27 cellular contexts compared by ENCODE assay signal in the genomic region with DNA sequence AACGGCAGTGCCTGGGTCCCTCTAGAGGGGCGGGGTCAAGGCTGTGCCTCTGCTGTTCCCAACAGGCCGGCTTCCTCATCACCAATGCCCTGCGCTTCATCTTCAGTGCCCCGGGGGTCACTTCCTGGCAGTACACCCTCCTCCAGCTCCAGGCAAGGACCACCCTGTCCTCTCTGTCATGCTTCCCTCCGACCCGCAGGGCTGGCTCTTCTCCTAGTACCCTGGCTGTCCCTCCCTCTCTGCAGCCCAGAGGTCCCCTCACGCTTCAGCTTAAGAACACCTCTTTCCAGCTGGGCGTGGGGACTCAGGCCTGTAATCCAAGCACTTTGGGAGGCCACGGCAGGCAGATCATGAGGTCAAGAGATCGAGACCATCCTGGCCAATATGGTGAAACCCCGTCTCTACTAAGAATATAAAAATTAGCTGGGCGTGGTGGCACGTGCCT. TPM values are rescaled to one million over a fixed set of nuclear protein-coding genes. Genes with fewer than 3 reads are reported as not detected.
DNase-seq lines count a peak whose midpoint lies in the region; ATAC-seq and TF ChIP-seq lines count a peak whose summit lies in the region.
"Had no signal": no experiment of that assay in that cellular context is flagged by ENCODE, and none has a peak within 500 bp of the region (broad histone marks: within the 10 kb centered on the region; RNA-seq: fewer than 3 reads in every experiment).

No MANE protein-coding gene starts in this region.

- H3K36me3 Mint-ChIP-seq in activated CD4-positive, alpha-beta T cell treated with anti-CD3 and anti-CD28 coated beads, Interleukin-2, amount 10 ng/mL, durations not matched to agents 7 days and 5 days (ENCODE audit: low read depth), result peaks cover 10% of the 10 kb centered on the region
- H3K36me3 Mint-ChIP-seq in CD4-positive, alpha-beta T cell (ENCODE audit: low read depth), result peaks cover 47% of the 10 kb centered on the region
- H3K36me3 Mint-ChIP-seq in dendritic cell treated with granulocyte-macrophage colony-stimulating factor and Interleukin-4, amounts not matched to agents 40 ng/mL and 50 ng/mL, for 4 days (ENCODE audit: low read depth), result peaks cover 69% of the 10 kb centered on the region
- peaks cover 21 to 50% of the 10 kb centered on the region in 2 donors for H3K36me3 Mint-ChIP-seq in stimulated activated naive B cell treated with anti-CD40 and anti-IgM and Interleukin-4, amounts not matched to agents 10 μg/mL and 1 μg/mL and 100 μg/mL, for 72 hours

- no peak overlapping the region for H3K4me3 ChIP-seq in skeletal muscle tissue (ENCODE audit: low read length in 3 of 3)
- H3K4me3 ChIP-seq: pancreas, right lobe of liver, SJCRH30, tibial artery had no signal

- intact Hi-C loops in CD4-positive, alpha-beta T cell (cut with DNase I, micrococcal nuclease), result no loop called here
- intact Hi-C loops in dendritic cell treated with granulocyte-macrophage colony-stimulating factor and Interleukin-4, amounts not matched to agents 40 ng/mL and 50 ng/mL, for 4 days (cut with micrococcal nuclease), result no loop called here

- no peak overlapping the region for H3K27ac ChIP-seq in CD4-positive, alpha-beta T cell (ENCODE audit: low read depth, low read length)
- H3K27ac ChIP-seq in skeletal muscle tissue (ENCODE audit: low read depth, low read length), result no peak overlapping the region
- H3K27ac ChIP-seq: HL-60, right lobe of liver, SJCRH30, tibial artery had no signal

- H3K9ac ChIP-seq in skeletal muscle tissue (ENCODE audit: low read depth in 1 of 3, low read length in 3 of 3), result peak overlapping the region in 2 of 3 donors; percentile 34 to 50

- POLR2A ChIA-PET in activated CD4-positive, alpha-beta T cell treated with anti-CD3 and anti-CD28 coated beads, Interleukin-2, amount 10 ng/mL, durations not matched to agents 7 days and 5 days (lab: Charles Lee), result no interaction called here
- POLR2A ChIA-PET in CD4-positive, alpha-beta T cell (lab: Charles Lee), result no interaction called here

- H3K4me1 Mint-ChIP-seq in activated CD4-positive, alpha-beta T cell treated with anti-CD3 and anti-CD28 coated beads, Interleukin-2, amount 10 ng/mL, durations not matched to agents 7 days and 5 days, result peaks cover 24% of the 10 kb centered on the region
- peaks cover 26% of the 10 kb centered on the region for H3K4me1 Mint-ChIP-seq in CD4-positive, alpha-beta T cell (ENCODE audit: low read depth)
- H3K4me1 Mint-ChIP-seq in dendritic cell treated with granulocyte-macrophage colony-stimulating factor and Interleukin-4, amounts not matched to agents 40 ng/mL and 50 ng/mL, for 4 days (ENCODE audit: low read depth), result peaks cover 46% of the 10 kb centered on the region
- peaks cover 19 to 20% of the 10 kb centered on the region in 2 donors for H3K4me1 Mint-ChIP-seq in stimulated activated naive B cell treated with anti-CD40 and anti-IgM and Interleukin-4, amounts not matched to agents 10 μg/mL and 1 μg/mL and 100 μg/mL, for 72 hours

- TF ChIP-seq CTCF in CD4-positive, alpha-beta T cell (IDR thresholded peaks at IDR 0.05), result no peak

- H3K27ac Mint-ChIP-seq in activated CD4-positive, alpha-beta T cell treated with anti-CD3 and anti-CD28 coated beads, Interleukin-2, amount 10 ng/mL, durations not matched to agents 7 days and 5 days, result peak overlapping the region; percentile 68
- H3K27ac Mint-ChIP-seq in CD4-positive, alpha-beta T cell, result peak overlapping the region; percentile 42
- peak overlapping the region; percentile 92 for H3K27ac Mint-ChIP-seq in dendritic cell treated with granulocyte-macrophage colony-stimulating factor and Interleukin-4, amounts not matched to agents 40 ng/mL and 50 ng/mL, for 4 days
- no peak overlapping the region for H3K27ac Mint-ChIP-seq in stimulated activated naive B cell treated with anti-CD40 and anti-IgM and Interleukin-4, amounts not matched to agents 10 μg/mL and 1 μg/mL and 100 μg/mL, for 72 hours
- H3K27ac Mint-ChIP-seq: activated CD4-positive, alpha-beta T cell treated with anti-CD3 and anti-CD28 coated beads for 36 hours; activated T-helper 1 cell treated with anti-CD3 and anti-CD28 coated beads, Interleukin-12 subunit alpha, Interleukin-12 subunit beta, Interleukin-2, Interleukin-4 antibody, amounts not matched to agents 30 ng/mL and 10 ng/mL and 1 ng/mL, durations not matched to agents 14 hours and 24 hours and 36 hours; stimulated activated naive CD8-positive, alpha-beta T cell treated with anti-CD3 and anti-CD28 coated beads, Interleukin-15, Interleukin-2, amounts not matched to agents 100 ng/mL and 50 ng/mL, for 24 hours had no signal

- H3K9me3 Mint-ChIP-seq in activated CD4-positive, alpha-beta T cell treated with anti-CD3 and anti-CD28 coated beads, Interleukin-2, amount 10 ng/mL, durations not matched to agents 7 days and 5 days, result no peaks in the 10 kb centered on the region
- no peaks in the 10 kb centered on the region for H3K9me3 Mint-ChIP-seq in CD4-positive, alpha-beta T cell
- no peaks in the 10 kb centered on the region for H3K9me3 Mint-ChIP-seq in dendritic cell treated with granulocyte-macrophage colony-stimulating factor and Interleukin-4, amounts not matched to agents 40 ng/mL and 50 ng/mL, for 4 days
- no peaks in the 10 kb centered on the region for H3K9me3 Mint-ChIP-seq in stimulated activated naive B cell treated with anti-CD40 and anti-IgM and Interleukin-4, amounts not matched to agents 10 μg/mL and 1 μg/mL and 100 μg/mL, for 72 hours
- H3K9me3 Mint-ChIP-seq: activated naive CD4-positive, alpha-beta T cell treated with anti-CD3 and anti-CD28 coated beads, Interleukin-2, amount 50 U/mL, for 24 hours; activated T-helper 1 cell treated with anti-CD3 and anti-CD28 coated beads, Interleukin-12 subunit alpha, Interleukin-12 subunit beta, Interleukin-2, Interleukin-4 antibody, amounts not matched to agents 30 ng/mL and 10 ng/mL and 1 ng/mL, durations not matched to agents 14 hours and 24 hours and 36 hours; stimulated activated naive CD8-positive, alpha-beta T cell treated with anti-CD3 and anti-CD28 coated beads, Interleukin-15, Interleukin-2, amounts not matched to agents 100 ng/mL and 50 ng/mL, for 24 hours had no signal

- H3K9me3 ChIP-seq in CD4-positive, alpha-beta T cell (ENCODE audit: control insufficient read depth, low read length), result no peaks in the 10 kb centered on the region
- no peaks in the 10 kb centered on the region for H3K9me3 ChIP-seq in skeletal muscle tissue (ENCODE audit: control insufficient read depth in 3 of 3, low read length in 3 of 3)
- H3K9me3 ChIP-seq: pancreas, right lobe of liver, SJCRH30, tibial artery had no signal

- peaks cover 60 to 72% (median 62%) of the 10 kb centered on the region in 3 donors for H3K4me1 ChIP-seq in skeletal muscle tissue (ENCODE audit: control insufficient read depth in 3 of 3, insufficient read depth in 3 of 3, low read length in 3 of 3)
- H3K4me1 ChIP-seq: SJCRH30 had no signal

- ATAC-seq in CD4-positive, alpha-beta T cell (ENCODE audit: poor library complexity), result no peak
- ATAC-seq in HG03095 (IDR thresholded peaks at IDR 0.05; ENCODE audit: unreplicated experiment), result no peak
- ATAC-seq in stimulated activated naive B cell treated with anti-CD40 and anti-IgM and Interleukin-4, amounts not matched to agents 10 μg/mL and 1 μg/mL and 100 μg/mL, for 72 hours (replicated peaks), result no peak
- ATAC-seq: activated CD4-positive, alpha-beta T cell treated with anti-CD3 and anti-CD28 coated beads for 36 hours had no signal

- no peaks in the 10 kb centered on the region for H3K27me3 ChIP-seq in CD4-positive, alpha-beta T cell (ENCODE audit: control insufficient read depth, insufficient read depth, low read length)
- no peaks in the 10 kb centered on the region for H3K27me3 ChIP-seq in skeletal muscle tissue (ENCODE audit: control insufficient read depth in 3 of 3, insufficient read depth in 3 of 3, low read length in 3 of 3)
- H3K27me3 ChIP-seq: pancreas, right lobe of liver, SJCRH30, tibial artery had no signal

- no peak overlapping the region for H3K4me3 Mint-ChIP-seq in activated CD4-positive, alpha-beta T cell treated with anti-CD3 and anti-CD28 coated beads, Interleukin-2, amount 10 ng/mL, durations not matched to agents 7 days and 5 days
- H3K4me3 Mint-ChIP-seq in CD4-positive, alpha-beta T cell, result no peak overlapping the region
- H3K4me3 Mint-ChIP-seq in dendritic cell treated with granulocyte-macrophage colony-stimulating factor and Interleukin-4, amounts not matched to agents 40 ng/mL and 50 ng/mL, for 4 days, result no peak overlapping the region
- no peak overlapping the region for H3K4me3 Mint-ChIP-seq in stimulated activated naive B cell treated with anti-CD40 and anti-IgM and Interleukin-4, amounts not matched to agents 10 μg/mL and 1 μg/mL and 100 μg/mL, for 72 hours
- H3K4me3 Mint-ChIP-seq: activated CD4-positive, alpha-beta T cell treated with anti-CD3 and anti-CD28 coated beads for 36 hours; activated naive CD4-positive, alpha-beta T cell treated with anti-CD3 and anti-CD28 coated beads, Interleukin-2, amount 50 U/mL, for 24 hours; activated T-helper 1 cell treated with anti-CD3 and anti-CD28 coated beads, Interleukin-12 subunit alpha, Interleukin-12 subunit beta, Interleukin-2, Interleukin-4 antibody, amounts not matched to agents 30 ng/mL and 10 ng/mL and 1 ng/mL, durations not matched to agents 14 hours and 24 hours and 36 hours; stimulated activated naive CD8-positive, alpha-beta T cell treated with anti-CD3 and anti-CD28 coated beads, Interleukin-15, Interleukin-2, amounts not matched to agents 100 ng/mL and 50 ng/mL, for 24 hours had no signal

- peaks cover 36 to 40% (median 39%) of the 10 kb centered on the region in 3 donors for H3K36me3 ChIP-seq in skeletal muscle tissue (ENCODE audit: control insufficient read depth in 3 of 3, insufficient read depth in 3 of 3, low read length in 3 of 3)

- no peaks in the 10 kb centered on the region for H3K27me3 Mint-ChIP-seq in activated CD4-positive, alpha-beta T cell treated with anti-CD3 and anti-CD28 coated beads, Interleukin-2, amount 10 ng/mL, durations not matched to agents 7 days and 5 days
- no peaks in the 10 kb centered on the region for H3K27me3 Mint-ChIP-seq in CD4-positive, alpha-beta T cell
- H3K27me3 Mint-ChIP-seq in dendritic cell treated with granulocyte-macrophage colony-stimulating factor and Interleukin-4, amounts not matched to agents 40 ng/mL and 50 ng/mL, for 4 days, result no peaks in the 10 kb centered on the region
- no peaks in the 10 kb centered on the region for H3K27me3 Mint-ChIP-seq in stimulated activated naive B cell treated with anti-CD40 and anti-IgM and Interleukin-4, amounts not matched to agents 10 μg/mL and 1 μg/mL and 100 μg/mL, for 72 hours
- H3K27me3 Mint-ChIP-seq: activated CD4-positive, alpha-beta T cell treated with anti-CD3 and anti-CD28 coated beads for 36 hours; activated naive CD4-positive, alpha-beta T cell treated with anti-CD3 and anti-CD28 coated beads, Interleukin-2, amount 50 U/mL, for 24 hours; stimulated activated naive CD8-positive, alpha-beta T cell treated with anti-CD3 and anti-CD28 coated beads, Interleukin-15, Interleukin-2, amounts not matched to agents 100 ng/mL and 50 ng/mL, for 24 hours had no signal

- no peak for DNase-seq in activated CD4-positive, alpha-beta T cell treated with anti-CD3 and anti-CD28 coated beads, Interleukin-2, amount 10 ng/mL, durations not matched to agents 7 days and 5 days
- DNase-seq in activated CD4-positive, alpha-beta T cell treated with anti-CD3 and anti-CD28 coated beads, Interleukin-2, amount 50 U/mL, for 48 hours, result no peak
- no peak for DNase-seq in CD4-positive, alpha-beta T cell
- DNase-seq in NCI-H2171 (lab: John Stamatoyannopoulos, UW), result no peak
- no peak for DNase-seq in stimulated activated naive B cell treated with anti-CD40 and anti-IgM and Interleukin-4, amounts not matched to agents 10 μg/mL and 1 μg/mL and 100 μg/mL, for 72 hours
- DNase-seq: activated CD4-positive, alpha-beta T cell treated with anti-CD3 and anti-CD28 coated beads for 36 hours; AML-193; DND-41; effector CD8-positive, alpha-beta T cell; H7; left cardiac atrium; mesendoderm; NCI-H1694; NCI-H2171 treated with DMSO at 0.1 percent for 48 hours; NCI-H524 treated with DMSO at 0.1 percent for 48 hours; NK-92 treated with Interleukin-12 subunit alpha and Interleukin-12 subunit beta, amount 100 ng/mL, for 24 hours; SJCRH30; tibial artery had no signal

- CTCF ChIA-PET in activated CD4-positive, alpha-beta T cell treated with anti-CD3 and anti-CD28 coated beads, Interleukin-2, amount 10 ng/mL, durations not matched to agents 7 days and 5 days (lab: Charles Lee), result no interaction called here
- CTCF ChIA-PET in CD4-positive, alpha-beta T cell (lab: Charles Lee), result no interaction called here

RNA-seq across cellular contexts. Expression of a gene that starts 25.8 kb away (rescaled TPM):
- total RNA-seq in activated CD4-positive, alpha-beta T cell treated with anti-CD3 and anti-CD28 coated beads, Interleukin-2, amount 10 ng/mL, durations not matched to agents 7 days and 5 days, result 1 to 10 TPM in 1 of 2 experiments, under 1 TPM in 1; 0.47 to 1.1 TPM
- under 1 TPM; 0.17 to 0.25 TPM for total RNA-seq in CD4-positive, alpha-beta T cell
- 8.9 TPM for total RNA-seq in skeletal muscle tissue

RNA-seq across cellular contexts. Expression of a gene that starts 26.8 kb away (rescaled TPM):
- 10 to 100 TPM; 48.8 to 59.2 TPM for total RNA-seq in activated CD4-positive, alpha-beta T cell treated with anti-CD3 and anti-CD28 coated beads, Interleukin-2, amount 10 ng/mL, durations not matched to agents 7 days and 5 days
- total RNA-seq in CD4-positive, alpha-beta T cell, result 10 to 100 TPM; 73.3 to 78.7 TPM
- total RNA-seq in skeletal muscle tissue, result 15.7 TPM

RNA-seq across cellular contexts. Expression of a gene that starts 33.1 kb away (rescaled TPM):
- 10 to 100 TPM; 80.3 to 82.1 TPM for total RNA-seq in activated CD4-positive, alpha-beta T cell treated with anti-CD3 and anti-CD28 coated beads, Interleukin-2, amount 10 ng/mL, durations not matched to agents 7 days and 5 days
- 10 to 100 TPM; 52.8 to 57.3 TPM for total RNA-seq in CD4-positive, alpha-beta T cell
- total RNA-seq in skeletal muscle tissue, result 18.3 TPM

RNA-seq across cellular contexts. Expression of a gene that starts 36.0 kb away (rescaled TPM):
- 10 to 100 TPM; 17.8 to 24.2 TPM for total RNA-seq in activated CD4-positive, alpha-beta T cell treated with anti-CD3 and anti-CD28 coated beads, Interleukin-2, amount 10 ng/mL, durations not matched to agents 7 days and 5 days
- 10 to 100 TPM; 31.2 to 34.2 TPM for total RNA-seq in CD4-positive, alpha-beta T cell
- total RNA-seq in skeletal muscle tissue, result 4.7 TPM
- total RNA-seq: SJCRH30 had no signal
